ENCODE assay signal across 8 cellular contexts in genomic region chr2:181790716-181791649, GRCh38.
DNase-seq lines count a peak whose midpoint lies in the region; ATAC-seq and TF ChIP-seq lines count a peak whose summit lies in the region.

No MANE protein-coding gene starts in this region.

- DNase-seq in GM13977 (ENCODE audit: low spot score) (peak; percentile 15), DMS153 treated with DMSO at 0.1 percent for 48 hours (lab: John Stamatoyannopoulos, UW; ENCODE audit: unreplicated experiment) (no peak), DMS153 (lab: John Stamatoyannopoulos, UW) (no peak), NCI-H446 (lab: John Stamatoyannopoulos, UW) (no peak)

- peaks cover 5% of the 10 kb centered on the region for H3K9me3 Mint-ChIP-seq in activated naive CD8-positive, alpha-beta T cell (ENCODE audit: low read depth)

- peak; percentile 16; the same call in 1 of the 2 replicates for TF ChIP-seq RAD21 in Ishikawa (IDR thresholded peaks at IDR 0.05; ENCODE audit: low read depth)

- peak; percentile 86 for TF ChIP-seq EP300 in Ishikawa (IDR thresholded peaks at IDR 0.05; ENCODE audit: borderline replicate concordance)

- no peak for TF ChIP-seq CTCF in GM13977 (IDR thresholded peaks at IDR 0.05; ENCODE audit: extremely low read depth, insufficient read depth, missing control alignments)

- in situ Hi-C loops in GM13977 (cut with MboI; ENCODE audit: low pct_unique_long_range_greater_than_20kb, low sequenced_read_pairs, unreplicated experiment), result no loop called here

- no peaks in the 10 kb centered on the region for H3K36me3 ChIP-seq in muscle layer of duodenum (ENCODE audit: control insufficient read depth in 1 of 2, insufficient read depth in 2 of 2, low read length in 2 of 2)

- peaks cover 2% of the 10 kb centered on the region for H3K27me3 Mint-ChIP-seq in activated naive CD8-positive, alpha-beta T cell

- peak; percentile 98 for ATAC-seq in GM21737 (IDR thresholded peaks at IDR 0.05; ENCODE audit: unreplicated experiment)

- peaks cover 5% of the 10 kb centered on the region for H3K36me3 Mint-ChIP-seq in activated naive CD8-positive, alpha-beta T cell

- H3K4me3 ChIP-seq in muscle layer of duodenum (ENCODE audit: low read depth in 1 of 2, low read length in 2 of 2), result no peak overlapping the region

- peaks cover 0 to 5% of the 10 kb centered on the region in 2 donors for H3K9me3 ChIP-seq in muscle layer of duodenum (ENCODE audit: control insufficient read depth in 1 of 2, low read length in 2 of 2)

- peak overlapping the region; percentile 76 for H3K27ac Mint-ChIP-seq in activated naive CD8-positive, alpha-beta T cell

- no peaks in the 10 kb centered on the region for H3K4me1 ChIP-seq in muscle layer of duodenum (ENCODE audit: control insufficient read depth in 1 of 2, insufficient read depth in 2 of 2, low read length in 2 of 2)

- no peaks in the 10 kb centered on the region for H3K27me3 ChIP-seq in muscle layer of duodenum (ENCODE audit: low read depth, low read length)

- H3K4me1 Mint-ChIP-seq in activated naive CD8-positive, alpha-beta T cell (ENCODE audit: low read depth), result peaks cover 23% of the 10 kb centered on the region

- H3K4me3 Mint-ChIP-seq in activated naive CD8-positive, alpha-beta T cell, result peak overlapping the region; percentile 33

- H3K27ac ChIP-seq in muscle layer of duodenum (ENCODE audit: low read length), result peak overlapping the region; percentile 1

TF ChIP-seq in Ishikawa, 13 proteins besides CTCF, POLR2A, EP300 and RAD21:
- peak; percentile 17; the same call in 1 of the 2 replicates for TF ChIP-seq CEBPB (IDR thresholded peaks at IDR 0.05)
- TF ChIP-seq REST (IDR thresholded peaks at IDR 0.05; ENCODE audit: low read depth), result no peak
- TF ChIP-seq TCF12 (IDR thresholded peaks at IDR 0.05; ENCODE audit: low read depth), result peak; percentile 91
- TF ChIP-seq CREB1 (IDR thresholded peaks at IDR 0.05; ENCODE audit: low read depth), result no peak
- no peak for TF ChIP-seq TAF1 (IDR thresholded peaks at IDR 0.05; ENCODE audit: low read depth)
- no peak for TF ChIP-seq ZBTB7A (IDR thresholded peaks at IDR 0.05; ENCODE audit: low read depth)
- TF ChIP-seq TEAD4 (IDR thresholded peaks at IDR 0.05), result peak; percentile 63; the same call in 1 of the 2 replicates
- TF ChIP-seq NFIC (IDR thresholded peaks at IDR 0.05), result no peak
- TF ChIP-seq FOXM1 (IDR thresholded peaks at IDR 0.05; ENCODE audit: borderline replicate concordance, low read depth), result peak; percentile 60; the same call in 1 of the 2 replicates
- TF ChIP-seq USF1 (IDR thresholded peaks at IDR 0.05), result no peak
- no peak for TF ChIP-seq YY1 (IDR thresholded peaks at IDR 0.05; ENCODE audit: low read depth)
- TF ChIP-seq EGR1 (IDR thresholded peaks at IDR 0.05), result no peak
- TF ChIP-seq MAX (IDR thresholded peaks at IDR 0.05), result no peak
TF ChIP-seq in Ishikawa: peak in this region for 4.
